Comparison of ENCODE assay signal across 8 cellular contexts in genomic region chr10:97498076-97498840, GRCh38. TPM values are rescaled to one million over a fixed set of nuclear protein-coding genes. Genes with fewer than 3 reads are reported as not detected.
DNase-seq lines count a peak whose midpoint lies in the region; ATAC-seq and TF ChIP-seq lines count a peak whose summit lies in the region.

MMS19 (minus strand) TSS chr10:97498422; CDS start chr10:97498384, 38 bp downstream.

- TF ChIP-seq CTCF in Panc1 (IDR thresholded peaks at IDR 0.05), result no peak

- H3K27me3 ChIP-seq in Panc1 (ENCODE audit: control insufficient read depth, insufficient read depth, low read length), result no peaks in the 10 kb centered on the region

- CTCF ChIA-PET in Panc1 (lab: Charles Lee), result interaction anchor here (0.6 to 0.9 kb wide), 5 partner anchors 17 to 85 kb away, joined by 3 to 6 read pairs (median 4); no protein-coding TSS in a partner anchor

- H3K9me3 ChIP-seq in Panc1 (ENCODE audit: control insufficient read depth, insufficient read depth, low read depth, low read length), result no peaks in the 10 kb centered on the region

- H3K9me3 Mint-ChIP-seq in activated T-cell treated with anti-CD3 and anti-CD28 coated beads, Interleukin-2, amount 50 U/mL, for 4 hours, result no peaks in the 10 kb centered on the region

- H3K36me3 Mint-ChIP-seq in activated T-cell treated with anti-CD3 and anti-CD28 coated beads, Interleukin-2, amount 50 U/mL, for 4 hours (ENCODE audit: insufficient read depth), result peaks cover 1% of the 10 kb centered on the region

- in situ Hi-C loops in Panc1 (cut with HindIII; ENCODE audit: low pct_unique_long_range_greater_than_20kb, low sequenced_read_pairs), result no loop called here

- peaks cover 43% of the 10 kb centered on the region for H3K4me1 Mint-ChIP-seq in activated T-cell treated with anti-CD3 and anti-CD28 coated beads, Interleukin-2, amount 50 U/mL, for 4 hours (ENCODE audit: low read depth)

- POLR2A ChIA-PET in Panc1 (lab: Charles Lee), result interaction anchor here (0.6 kb wide), 1 partner anchor 33 kb away, joined by 8 read pairs; no protein-coding TSS in a partner anchor

- BruUV-seq in Panc1 (replicated peaks; lab: Mats Ljungman, UMichigan), result no TSS peak

- H3K4me3 ChIP-seq in Panc1 (ENCODE audit: low read depth in 2 of 2, low read length in 2 of 2), result peak within 1 kb of the TSS; percentile 93 to 99

- peaks cover 25% of the 10 kb centered on the region for H3K27me3 Mint-ChIP-seq in activated T-cell treated with anti-CD3 and anti-CD28 coated beads, Interleukin-2, amount 50 U/mL, for 4 hours (ENCODE audit: low read depth)

- ATAC-seq in GM21723 (IDR thresholded peaks at IDR 0.05; ENCODE audit: unreplicated experiment) (peak; percentile 89), Panc1 (peak; percentile 96), esophagus mucosa (peak; percentile 96)
- peak; percentile 89 for ATAC-seq in activated T-cell treated with anti-CD3 and anti-CD28 coated beads, Interleukin-2, amount 50 U/mL, for 4 hours

- intact Hi-C loops in Panc1 (cut with micrococcal nuclease; ENCODE audit: unreplicated experiment), result loop anchor here (5.0 kb wide), 1 partner anchor 44 kb away; no protein-coding TSS in a partner anchor

- DNase-seq in DMS53 (lab: John Stamatoyannopoulos, UW), result peak; percentile 100
- DNase-seq in KG1 (lab: John Stamatoyannopoulos, UW), result peak; percentile 98
- DNase-seq in Panc1 (ENCODE audit: low read depth, low spot score), result peak; percentile 81
- DNase-seq in activated T-cell treated with anti-CD3 and anti-CD28 coated beads, Interleukin-2, amount 50 U/mL, for 4 hours, result peak; percentile 99
- peak; percentile 99 for DNase-seq in myocyte (ENCODE audit: low read depth)
- peak; percentile 98 for DNase-seq in stimulated activated CD8-positive, alpha-beta memory T cell treated with anti-CD3 and anti-CD28 coated beads, Interleukin-7, amount 100 ng/mL, for 48 hours (ENCODE audit: extremely low read depth in 1 of 2, low read depth in 1 of 2)

- peak within 1 kb of the TSS; percentile 93 for H3K27ac ChIP-seq in Panc1 (ENCODE audit: low read length)

- peak within 1 kb of the TSS; percentile 98 for H3K4me3 Mint-ChIP-seq in activated T-cell treated with anti-CD3 and anti-CD28 coated beads, Interleukin-2, amount 50 U/mL, for 4 hours

- H3K36me3 ChIP-seq in Panc1 (ENCODE audit: control insufficient read depth, insufficient read depth, low read length), result no peaks in the 10 kb centered on the region; the same call in 1 of the 2 replicates

- H3K4me1 ChIP-seq in Panc1 (ENCODE audit: control insufficient read depth, insufficient read depth, low read length), result peaks cover 46% of the 10 kb centered on the region

RNA-seq across cellular contexts. Expression of gene MMS19, which starts in this region (rescaled TPM):
- total RNA-seq in Panc1 (2021; ENCODE audit: unreplicated experiment), result 83.3 TPM
- 81.5 TPM for polyA plus RNA-seq in Panc1 (2012; ENCODE audit: insufficient read length)
- total RNA-seq in activated T-cell treated with anti-CD3 and anti-CD28 coated beads, Interleukin-2, amount 50 U/mL, for 4 hours, result 10 to 100 TPM; 77.3 to 87.5 (median 83.4) TPM
- 44.0 TPM for total RNA-seq in esophagus mucosa
- 149 and 168 TPM in 2 replicates for total RNA-seq in myocyte
- polyA plus RNA-seq in myocyte (2012), result 86.0 TPM

Comparison
In these comparisons a context has a peak if more than half of its experiments do, and no peak if none do; other contexts are left out.
1. Peak in every context shown above with its lines: DNase-seq, ATAC-seq, H3K4me3 ChIP-seq and H3K27ac ChIP-seq.